13 cellular contexts compared by ENCODE assay signal in genomic region chr2:98704499-98705332, GRCh38. TPM values are rescaled to one million over a fixed set of nuclear protein-coding genes. Genes with fewer than 3 reads are reported as not detected.
DNase-seq lines count a peak whose midpoint lies in the region; ATAC-seq and TF ChIP-seq lines count a peak whose summit lies in the region.
"Had no signal": no experiment of that assay in that cellular context is flagged by ENCODE, and none has a peak within 500 bp of the region (broad histone marks: within the 10 kb centered on the region; RNA-seq: fewer than 3 reads in every experiment).

No MANE protein-coding gene starts in this region.

- intact Hi-C loops in activated CD4-positive, alpha-beta T cell treated with anti-CD3 and anti-CD28 coated beads for 36 hours (cut with DNase I, micrococcal nuclease) = no loop called here
- intact Hi-C loops in body of pancreas (cut with DNase I) = no loop called here
- intact Hi-C loops in MCF 10A (cut with micrococcal nuclease) = no loop called here

- H3K27ac ChIP-seq in body of pancreas = peak overlapping the region; percentile 53 to 89 (median 82)
- H3K27ac ChIP-seq: suprapubic skin had no signal

- CTCF ChIA-PET in activated CD4-positive, alpha-beta T cell treated with anti-CD3 and anti-CD28 coated beads for 36 hours (lab: Charles Lee) = interaction anchor here (0.6 to 2.8 kb wide), 7 partner anchors 13 to 1642 kb away, joined by 3 to 15 read pairs (median 4); no protein-coding TSS in a partner anchor
- CTCF ChIA-PET in MCF 10A (lab: Yijun Ruan, JAX) = interaction anchor here (0.5 to 1.6 kb wide), 3 partner anchors 13 to 133 kb away, joined by 3 to 5 read pairs (median 3); no protein-coding TSS in a partner anchor

- BruUV-seq in MCF 10A (replicated peaks; lab: Mats Ljungman, UMichigan) = no TSS peak

- H3K27me3 Mint-ChIP-seq in activated CD4-positive, alpha-beta T cell treated with anti-CD3 and anti-CD28 coated beads for 36 hours = no peaks in the 10 kb centered on the region
- H3K27me3 Mint-ChIP-seq in MCF 10A (ENCODE audit: insufficient read depth, unreplicated experiment) = no peaks in the 10 kb centered on the region

- no peaks in the 10 kb centered on the region for H3K9me3 Mint-ChIP-seq in activated CD4-positive, alpha-beta T cell treated with anti-CD3 and anti-CD28 coated beads for 36 hours (ENCODE audit: low read depth)
- H3K9me3 Mint-ChIP-seq in MCF 10A (ENCODE audit: unreplicated experiment) = no peaks in the 10 kb centered on the region
- H3K9me3 Mint-ChIP-seq: nephron had no signal

- H3K27ac Mint-ChIP-seq in activated CD4-positive, alpha-beta T cell treated with anti-CD3 and anti-CD28 coated beads for 36 hours = peak overlapping the region; percentile 74
- H3K27ac Mint-ChIP-seq in MCF 10A (ENCODE audit: low read depth, unreplicated experiment) = no peak overlapping the region

- POLR2A ChIA-PET in activated CD4-positive, alpha-beta T cell treated with anti-CD3 and anti-CD28 coated beads for 36 hours (lab: Charles Lee) = no interaction called here
- POLR2A ChIA-PET in MCF 10A (lab: Yijun Ruan, JAX) = interaction anchor here (1.2 to 1.5 kb wide), 3 partner anchors 18 to 362 kb away, joined by 3 to 4 read pairs (median 3); no protein-coding TSS in a partner anchor

- peaks cover 96% of the 10 kb centered on the region for H3K4me1 ChIP-seq in body of pancreas

- H3K4me3 Mint-ChIP-seq in activated CD4-positive, alpha-beta T cell treated with anti-CD3 and anti-CD28 coated beads for 36 hours = no peak overlapping the region
- no peak overlapping the region for H3K4me3 Mint-ChIP-seq in MCF 10A (ENCODE audit: unreplicated experiment)
- H3K4me3 Mint-ChIP-seq: nephron had no signal

- WGBS in body of pancreas, 2 donors = 32 to 49% methylated on average over 9 of the region's 9 CpGs

- H3K4me1 Mint-ChIP-seq in activated CD4-positive, alpha-beta T cell treated with anti-CD3 and anti-CD28 coated beads for 36 hours = peaks cover 74% of the 10 kb centered on the region
- peaks cover 7% of the 10 kb centered on the region for H3K4me1 Mint-ChIP-seq in MCF 10A (ENCODE audit: insufficient read depth, unreplicated experiment)

- H3K4me3 ChIP-seq in body of pancreas = no peak overlapping the region
- H3K4me3 ChIP-seq: suprapubic skin had no signal

- no peaks in the 10 kb centered on the region for H3K36me3 ChIP-seq in body of pancreas (replicated peaks in 1 of 2; ENCODE audit: insufficient read depth in 1 of 2, low read depth in 2 of 2)
- H3K36me3 ChIP-seq: suprapubic skin had no signal

- no peak for ATAC-seq in activated CD4-positive, alpha-beta T cell treated with anti-CD3 and anti-CD28 coated beads for 36 hours
- ATAC-seq in body of pancreas = peak; percentile 80

- no peak for DNase-seq in activated CD4-positive, alpha-beta T cell treated with anti-CD3 and anti-CD28 coated beads for 36 hours
- DNase-seq in activated CD4-positive, alpha-beta T cell treated with anti-CD3 and anti-CD28 coated beads, Interleukin-2, amount 50 U/mL, for 4 hours = no peak
- DNase-seq in NCI-H345 (lab: John Stamatoyannopoulos, UW) (peak; percentile 23), body of pancreas (peak; percentile 72 to 93 (median 84)), renal cortical epithelial cell (ENCODE audit: low read depth) (peak; percentile 41), mucosa of gallbladder (ENCODE audit: low spot score) (no peak), MCF 10A (ENCODE audit: unreplicated experiment) (no peak), T-helper 2 cell (no peak)
- DNase-seq: caudate nucleus, glutamatergic neuron, kidney glomerular epithelial cell had no signal

- peak in 1 of 3 donors; percentile 7 for TF ChIP-seq POLR2A in body of pancreas (IDR thresholded peaks at IDR 0.05)

- no peaks in the 10 kb centered on the region for H3K9me3 ChIP-seq in body of pancreas
- H3K9me3 ChIP-seq: suprapubic skin had no signal

- H3K36me3 Mint-ChIP-seq in activated CD4-positive, alpha-beta T cell treated with anti-CD3 and anti-CD28 coated beads for 36 hours (ENCODE audit: low read depth) = peaks cover 8% of the 10 kb centered on the region
- H3K36me3 Mint-ChIP-seq in MCF 10A (ENCODE audit: insufficient read depth, unreplicated experiment) = peaks cover 6% of the 10 kb centered on the region

- H3K27me3 ChIP-seq in body of pancreas = no peaks in the 10 kb centered on the region
- H3K27me3 ChIP-seq: suprapubic skin had no signal

- peak in 1 of 7 experiments; percentile 8 for TF ChIP-seq CTCF in body of pancreas (IDR thresholded peaks at IDR 0.05)
- TF ChIP-seq CTCF in MCF 10A (IDR thresholded peaks at IDR 0.05; ENCODE audit: unreplicated experiment) = no peak

RNA-seq across cellular contexts. Expression of gene MGAT4A, which starts 26.2 kb away (rescaled TPM):
- 10 to 100 TPM; 49.4 to 67.5 TPM for total RNA-seq in activated CD4-positive, alpha-beta T cell treated with anti-CD3 and anti-CD28 coated beads for 36 hours
- total RNA-seq in body of pancreas = 10 to 100 TPM; 40.5 to 72.4 TPM
- total RNA-seq in renal cortical epithelial cell = 8.7 and 41.6 TPM in 2 replicates
- total RNA-seq in mucosa of gallbladder = 34.4 TPM
- 3.7 and 4.6 TPM in 2 replicates for total RNA-seq in MCF 10A (2022)

Comparison
In these comparisons a context has a peak if more than half of its experiments do, and no peak if none do; other contexts are left out.
1. DNase-seq: peak in NCI-H345 (single experiment), body of pancreas (4 of 4) and renal cortical epithelial cell (single experiment); none in activated CD4-positive, alpha-beta T cell treated with anti-CD3 and anti-CD28 coated beads for 36 hours (single experiment), activated CD4-positive, alpha-beta T cell treated with anti-CD3 and anti-CD28 coated beads, Interleukin-2, amount 50 U/mL, for 4 hours (0 of 2), mucosa of gallbladder (single experiment), MCF 10A (single experiment) and T-helper 2 cell (0 of 5).